In genomic region chr6:151451950-151452749, GRCh38 we compare ENCODE assay signal across 1 cellular context.
A peak's percentile ranks its signal among the peaks of the same experiment; 100 is the strongest.
TF ChIP-seq lines count a peak whose summit lies in the region.

RMND1 (minus strand) TSS chr6:151452126; CDS start chr6:151445811, 6,315 bp downstream.

TF ChIP-seq in HCT116, 20 proteins besides CTCF, POLR2A, EP300 and RAD21 (continued from another document):
- TF ChIP-seq REST (IDR thresholded peaks at IDR 0.05; ENCODE audit: low read depth) (no peak), EZH2phosphoT487 (IDR thresholded peaks at IDR 0.05; ENCODE audit: borderline replicate concordance) (no peak), SP1 (IDR thresholded peaks at IDR 0.05; ENCODE audit: low read depth) (peak; percentile 96), ZFX (IDR thresholded peaks at IDR 0.05) (no peak), YY1 (IDR thresholded peaks at IDR 0.05; ENCODE audit: extremely low read depth, insufficient replicate concordance, low read depth, low read length) (peak; percentile 74), CEBPB (IDR thresholded peaks at IDR 0.05; ENCODE audit: low read depth) (no peak), FOSL1 (IDR thresholded peaks at IDR 0.05; ENCODE audit: low read depth) (no peak; the same call in 1 of the 2 replicates), JUND (IDR thresholded peaks at IDR 0.05) (peak; percentile 70), EZH2 (IDR thresholded peaks at IDR 0.05) (no peak), ZBTB33 (IDR thresholded peaks at IDR 0.05; ENCODE audit: extremely low read depth, insufficient replicate concordance, low read length) (peak; percentile 65), SIN3A (IDR thresholded peaks at IDR 0.05; ENCODE audit: low read depth) (peak; percentile 95), POLR2AphosphoS5 (IDR thresholded peaks at IDR 0.05; ENCODE audit: low read depth, low read length) (peak; percentile 83), EGR1 (IDR thresholded peaks at IDR 0.05; ENCODE audit: low read depth) (peak; percentile 85), SRF (IDR thresholded peaks at IDR 0.05; ENCODE audit: low read depth) (peak; percentile 83; the same call in 1 of the 2 replicates), CBX3 (IDR thresholded peaks at IDR 0.05; ENCODE audit: low read depth) (peak; percentile 98), ATF3 (IDR thresholded peaks at IDR 0.05) (no peak)
TF ChIP-seq in HCT116: peak in this region for 12.
